In genomic region chr11:43879789-43880639, GRCh38 we compare ENCODE assay signal across 1 cellular context.
TF ChIP-seq lines count a peak whose summit lies in the region.

No MANE protein-coding gene starts in this region.

TF ChIP-seq in H1, 55 proteins besides CTCF, POLR2A, EP300 and RAD21:
- TF ChIP-seq KDM1A (IDR thresholded peaks at IDR 0.05; ENCODE audit: borderline replicate concordance, low read length) (no peak), POLR2AphosphoS5 (IDR thresholded peaks at IDR 0.05; ENCODE audit: low read depth, low read length) (0 out of 2 replicates have a peak, but pooled peaks have one; percentile 66), PHF8 (conservative IDR thresholded peaks at IDR 0.05; ENCODE audit: low read depth, low read length) (no peak)
